ENCODE assay signal across 18 cellular contexts in genomic region chr11:34165786-34166557, GRCh38.
DNase-seq lines count a peak whose midpoint lies in the region; ATAC-seq and TF ChIP-seq lines count a peak whose summit lies in the region.
"Had no signal": no experiment of that assay in that cellular context is flagged by ENCODE, and none has a peak within 500 bp of the region (broad histone marks: within the 10 kb centered on the region; RNA-seq: fewer than 3 reads in every experiment).

No MANE protein-coding gene starts in this region.

- BruUV-seq in HCT116 (replicated peaks; lab: Mats Ljungman, UMichigan): no TSS peak

- no peaks in the 10 kb centered on the region for H3K4me1 Mint-ChIP-seq in immature natural killer cell

- H3K36me3 ChIP-seq in HCT116 (ENCODE audit: control insufficient read depth in 1 of 2, insufficient read depth in 2 of 2, low read length in 2 of 2): no peaks in the 10 kb centered on the region
- H3K36me3 ChIP-seq: BLaER1 treated with 17β-estradiol and CSF1 and Interleukin-3, amounts not matched to agents 10 nM and 100 nM had no signal

- no peak for TF ChIP-seq POLR2A in HCT116 (IDR thresholded peaks at IDR 0.05; ENCODE audit: borderline replicate concordance, extremely low read depth, insufficient read depth, insufficient read length)

- peaks cover 0 to 3% (median 0%) of the 10 kb centered on the region in 3 donors for H3K27me3 Mint-ChIP-seq in immature natural killer cell (ENCODE audit: low read depth in 3 of 3)
- H3K27me3 Mint-ChIP-seq: activated CD4-positive, alpha-beta memory T cell treated with anti-CD3 and anti-CD28 coated beads for 36 hours; natural killer cell treated with Interleukin-12 subunit alpha and Interleukin-12 subunit beta and Interleukin-15 and Interleukin-18, amount 100 ng/mL, for 72 hours had no signal

- H3K9ac ChIP-seq in HCT116 (ENCODE audit: low read length): no peak overlapping the region
- H3K9ac ChIP-seq: BLaER1 treated with 17β-estradiol and CSF1 and Interleukin-3, amounts not matched to agents 10 nM and 100 nM had no signal

- H3K9me3 Mint-ChIP-seq in immature natural killer cell: no peaks in the 10 kb centered on the region
- H3K9me3 Mint-ChIP-seq: activated CD4-positive, alpha-beta memory T cell treated with anti-CD3 and anti-CD28 coated beads for 36 hours; natural killer cell treated with Interleukin-12 subunit alpha and Interleukin-12 subunit beta and Interleukin-15 and Interleukin-18, amount 100 ng/mL, for 72 hours; stimulated activated naive B cell treated with anti-CD40 and anti-IgM and Interleukin-4, amounts not matched to agents 10 μg/mL and 1 μg/mL and 100 μg/mL, for 72 hours had no signal

- RAD21 ChIA-PET in HCT116 (lab: Charles Lee; ENCODE audit: low non-redundant PET in 1 of 2, low total read pairs in 2 of 2, uncharacterized antibody in 2 of 2, unreplicated experiment in 2 of 2): no interaction called here

- no peaks in the 10 kb centered on the region for H3K27me3 ChIP-seq in HCT116 (ENCODE audit: insufficient read depth, low read length)
- H3K27me3 ChIP-seq: BLaER1 treated with 17β-estradiol and CSF1 and Interleukin-3, amounts not matched to agents 10 nM and 100 nM had no signal

- no peaks in the 10 kb centered on the region for H3K79me2 ChIP-seq in HCT116 (ENCODE audit: insufficient read depth, low read length)

- ATAC-seq in HCT116 (peak; percentile 53), HG03432 (IDR thresholded peaks at IDR 0.05; ENCODE audit: unreplicated experiment) (no peak)
- ATAC-seq: natural killer cell treated with Interleukin-12 subunit alpha and Interleukin-12 subunit beta and Interleukin-15 and Interleukin-18, amount 100 ng/mL, for 72 hours; right cardiac atrium; stimulated activated naive B cell treated with anti-CD40 and anti-IgM and Interleukin-4, amounts not matched to agents 10 μg/mL and 1 μg/mL and 100 μg/mL, for 72 hours had no signal

- TF ChIP-seq CTCF in HCT116 (IDR thresholded peaks at IDR 0.05 in 2 of 3, conservative IDR thresholded peaks at IDR 0.05 in 1 of 3; ENCODE audit: borderline replicate concordance in 1 of 3, insufficient read depth in 1 of 3, low read depth in 2 of 3, low read length in 2 of 3) (0 out of 6 replicates have a peak, but pooled peaks of 1 of the 3 experiments have one; percentile 14), VCaP (conservative IDR thresholded peaks at IDR 0.05) (no peak; the same call in 1 of the 2 replicates)

- H3K27ac ChIP-seq in HCT116 (ENCODE audit: low read depth, low read length): no peak overlapping the region
- H3K27ac ChIP-seq in VCaP: peak overlapping the region; percentile 98
- H3K27ac ChIP-seq: BLaER1 treated with 17β-estradiol and CSF1 and Interleukin-3, amounts not matched to agents 10 nM and 100 nM had no signal

- POLR2A ChIA-PET in HCT116 (lab: Charles Lee): no interaction called here

- no peaks in the 10 kb centered on the region for H4K20me1 ChIP-seq in HCT116 (ENCODE audit: insufficient read depth)

- no peaks in the 10 kb centered on the region for H3K36me3 Mint-ChIP-seq in immature natural killer cell
- H3K36me3 Mint-ChIP-seq: activated CD4-positive, alpha-beta memory T cell treated with anti-CD3 and anti-CD28 coated beads for 36 hours; natural killer cell treated with Interleukin-12 subunit alpha and Interleukin-12 subunit beta and Interleukin-15 and Interleukin-18, amount 100 ng/mL, for 72 hours had no signal

- no peak overlapping the region for H3K4me3 ChIP-seq in HCT116 (replicated peaks in 1 of 2; ENCODE audit: low read depth in 1 of 2, low read length in 2 of 2)
- H3K4me3 ChIP-seq: BLaER1 treated with 17β-estradiol and CSF1 and Interleukin-3, amounts not matched to agents 10 nM and 100 nM had no signal

- CTCF ChIA-PET in HCT116 (lab: Charles Lee): interaction anchor here (1.3 kb wide), 1 partner anchor 8 kb away, joined by 4 read pairs; no protein-coding TSS in a partner anchor

- no peak overlapping the region for H2AFZ ChIP-seq in HCT116 (ENCODE audit: low read depth, low read length, poor library complexity, severe bottlenecking)

- peak overlapping the region; percentile 9; the same call in 1 of the 2 replicates for H3K4me2 ChIP-seq in HCT116 (ENCODE audit: low read length)
- H3K4me2 ChIP-seq: BLaER1 treated with 17β-estradiol and CSF1 and Interleukin-3, amounts not matched to agents 10 nM and 100 nM had no signal

- no peak overlapping the region for H3K4me3 Mint-ChIP-seq in immature natural killer cell
- H3K4me3 Mint-ChIP-seq: activated CD4-positive, alpha-beta memory T cell treated with anti-CD3 and anti-CD28 coated beads for 36 hours; natural killer cell treated with Interleukin-12 subunit alpha and Interleukin-12 subunit beta and Interleukin-15 and Interleukin-18, amount 100 ng/mL, for 72 hours; stimulated activated naive B cell treated with anti-CD40 and anti-IgM and Interleukin-4, amounts not matched to agents 10 μg/mL and 1 μg/mL and 100 μg/mL, for 72 hours had no signal

- H3K27ac Mint-ChIP-seq in immature natural killer cell: no peak overlapping the region
- H3K27ac Mint-ChIP-seq: activated CD4-positive, alpha-beta memory T cell treated with anti-CD3 and anti-CD28 coated beads for 36 hours; natural killer cell treated with Interleukin-12 subunit alpha and Interleukin-12 subunit beta and Interleukin-15 and Interleukin-18, amount 100 ng/mL, for 72 hours; stimulated activated naive B cell treated with anti-CD40 and anti-IgM and Interleukin-4, amounts not matched to agents 10 μg/mL and 1 μg/mL and 100 μg/mL, for 72 hours had no signal

- TF ChIP-seq RAD21 in HCT116 (IDR thresholded peaks at IDR 0.05; ENCODE audit: low read depth): 0 out of 2 replicates have a peak, but pooled peaks have one; percentile 18

- DNase-seq in AG08396 (ENCODE audit: low spot score): peak; percentile 41
- no peak for DNase-seq in HCT116 (ENCODE audit: low read depth, low spot score)
- DNase-seq in iPS-NIHi11 (ENCODE audit: low spot score): peak; percentile 60
- no peak for DNase-seq in DMS153 (lab: John Stamatoyannopoulos, UW)
- no peak for DNase-seq in GM19238 (ENCODE audit: insufficient read length, low spot score)
- no peak for DNase-seq in immature natural killer cell
- DNase-seq: activated CD4-positive, alpha-beta memory T cell treated with anti-CD3 and anti-CD28 coated beads for 36 hours; aorta; glutamatergic neuron; NCI-H2171 treated with DMSO at 0.1 percent for 48 hours; stimulated activated CD4-positive, alpha-beta T cell treated with anti-CD3 and anti-CD28 coated beads, Interleukin-4, amount 100 ng/mL, for 24 hours; stimulated activated naive B cell treated with anti-CD40 and anti-IgM and Interleukin-4, amounts not matched to agents 10 μg/mL and 1 μg/mL and 100 μg/mL, for 72 hours; T1000 had no signal

- no peaks in the 10 kb centered on the region for H3K9me2 ChIP-seq in HCT116 (ENCODE audit: insufficient read depth)

- no peaks in the 10 kb centered on the region for H3K9me3 ChIP-seq in HCT116 (ENCODE audit: control insufficient read depth in 1 of 2, insufficient read depth in 1 of 2, low read depth in 1 of 2, low read length in 2 of 2)
- H3K9me3 ChIP-seq: BLaER1 treated with 17β-estradiol and CSF1 and Interleukin-3, amounts not matched to agents 10 nM and 100 nM had no signal

- intact Hi-C loops in HCT116 (cut with micrococcal nuclease): no loop called here

- peaks cover 0 to 9% of the 10 kb centered on the region in 2 experiments; a peak in 2 of 4 replicates for H3K4me1 ChIP-seq in HCT116 (ENCODE audit: control insufficient read depth in 1 of 2, insufficient read depth in 2 of 2, low read length in 2 of 2)

TF ChIP-seq in HCT116, 20 proteins besides CTCF, POLR2A, EP300 and RAD21:
- TF ChIP-seq POLR2AphosphoS5 (IDR thresholded peaks at IDR 0.05; ENCODE audit: low read depth, low read length): no peak
- no peak for TF ChIP-seq ELF1 (IDR thresholded peaks at IDR 0.05; ENCODE audit: borderline replicate concordance, low read depth)

Comparison
In these comparisons a context has a peak if more than half of its experiments do, and no peak if none do; other contexts are left out.
1. DNase-seq: peak in AG08396 (single experiment) and iPS-NIHi11 (single experiment); none in HCT116 (single experiment), DMS153 (single experiment), GM19238 (single experiment) and immature natural killer cell (0 of 3).